In the genomic region with DNA sequence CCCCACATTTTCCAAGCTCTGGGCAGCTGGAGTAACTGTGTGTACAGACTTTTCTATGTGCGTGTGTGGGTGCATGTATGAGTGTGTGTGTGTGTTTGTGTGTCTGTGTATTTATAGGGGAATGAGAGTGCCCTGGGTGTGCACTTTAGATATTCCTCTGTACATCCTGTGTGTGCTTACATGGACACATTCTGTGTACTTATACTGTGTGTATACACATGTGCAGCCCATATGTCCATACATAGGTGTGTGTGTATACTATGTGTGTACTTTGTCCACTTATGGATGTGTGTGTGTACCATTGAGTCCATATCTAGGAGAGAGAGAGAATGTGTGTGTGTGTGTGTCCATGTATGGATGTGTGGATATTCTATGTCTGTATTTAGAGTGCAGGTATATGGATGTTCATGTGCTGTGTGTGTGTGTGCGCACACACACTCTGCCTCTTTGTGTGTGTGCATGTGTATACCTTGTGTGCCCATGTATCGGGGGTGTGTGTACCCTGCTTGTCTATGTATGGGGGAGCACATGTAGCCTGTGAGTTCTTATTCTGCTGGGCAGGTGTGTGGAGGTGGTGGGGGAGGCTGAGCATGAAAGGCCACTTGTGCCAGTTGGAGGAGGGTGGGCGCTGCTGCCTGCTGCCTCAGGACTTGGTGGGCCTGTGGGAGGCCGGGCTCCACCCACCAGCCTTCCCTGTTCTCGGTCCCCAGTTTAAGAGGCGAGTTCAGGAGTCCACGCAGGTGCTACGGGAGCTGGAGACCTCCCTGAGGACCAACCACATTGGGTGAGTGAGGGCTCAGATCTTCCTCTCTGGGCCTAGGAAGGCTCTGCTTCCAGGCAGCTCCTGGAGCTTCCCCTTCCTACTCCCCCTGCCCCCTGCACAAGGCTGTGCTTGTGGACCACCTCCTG, we compare ENCODE assay signal across 1 cellular context.
TF ChIP-seq lines count a peak whose summit lies in the region.

No MANE protein-coding gene starts in this region.

TF ChIP-seq in H1, 55 proteins besides CTCF, POLR2A, EP300 and RAD21:
- TF ChIP-seq CBX8 (IDR thresholded peaks at IDR 0.05; ENCODE audit: borderline replicate concordance, low read depth, low read length) (no peak), BACH1 (IDR thresholded peaks at IDR 0.05; ENCODE audit: low read length) (no peak), CHD2 (IDR thresholded peaks at IDR 0.05; ENCODE audit: low read length) (no peak), CHD7 (IDR thresholded peaks at IDR 0.05; ENCODE audit: insufficient replicate concordance, low read length) (no peak), SP4 (IDR thresholded peaks at IDR 0.05; ENCODE audit: low read length) (no peak), GABPA (IDR thresholded peaks at IDR 0.05; ENCODE audit: borderline replicate concordance, insufficient read depth, low read length) (no peak), ZNF274 (IDR thresholded peaks at IDR 0.05; ENCODE audit: borderline replicate concordance, extremely low read depth, low read length) (no peak), TAF7 (optimal IDR thresholded peaks at IDR 0.05; ENCODE audit: borderline replicate concordance, low read depth, low read length) (no peak), BCL11A (IDR thresholded peaks at IDR 0.05; ENCODE audit: low read depth in 2 of 2, low read length in 2 of 2) (no peak), JUN (IDR thresholded peaks at IDR 0.05; ENCODE audit: low read depth, low read length) (no peak), SRF (IDR thresholded peaks at IDR 0.05; ENCODE audit: low read depth, low read length) (no peak), SUZ12 (IDR thresholded peaks at IDR 0.05; ENCODE audit: low read length) (no peak), EGR1 (IDR thresholded peaks at IDR 0.05; ENCODE audit: borderline replicate concordance, low read depth, low read length) (no peak), YY1 (IDR thresholded peaks at IDR 0.05; ENCODE audit: low read depth, low read length) (no peak), JUND (IDR thresholded peaks at IDR 0.05; ENCODE audit: low read length) (no peak), PHF8 (conservative IDR thresholded peaks at IDR 0.05; ENCODE audit: low read depth, low read length) (no peak), NRF1 (IDR thresholded peaks at IDR 0.05; ENCODE audit: low read depth, low read length) (no peak)
